Comparison of ENCODE assay signal across 9 cellular contexts in the genomic region with DNA sequence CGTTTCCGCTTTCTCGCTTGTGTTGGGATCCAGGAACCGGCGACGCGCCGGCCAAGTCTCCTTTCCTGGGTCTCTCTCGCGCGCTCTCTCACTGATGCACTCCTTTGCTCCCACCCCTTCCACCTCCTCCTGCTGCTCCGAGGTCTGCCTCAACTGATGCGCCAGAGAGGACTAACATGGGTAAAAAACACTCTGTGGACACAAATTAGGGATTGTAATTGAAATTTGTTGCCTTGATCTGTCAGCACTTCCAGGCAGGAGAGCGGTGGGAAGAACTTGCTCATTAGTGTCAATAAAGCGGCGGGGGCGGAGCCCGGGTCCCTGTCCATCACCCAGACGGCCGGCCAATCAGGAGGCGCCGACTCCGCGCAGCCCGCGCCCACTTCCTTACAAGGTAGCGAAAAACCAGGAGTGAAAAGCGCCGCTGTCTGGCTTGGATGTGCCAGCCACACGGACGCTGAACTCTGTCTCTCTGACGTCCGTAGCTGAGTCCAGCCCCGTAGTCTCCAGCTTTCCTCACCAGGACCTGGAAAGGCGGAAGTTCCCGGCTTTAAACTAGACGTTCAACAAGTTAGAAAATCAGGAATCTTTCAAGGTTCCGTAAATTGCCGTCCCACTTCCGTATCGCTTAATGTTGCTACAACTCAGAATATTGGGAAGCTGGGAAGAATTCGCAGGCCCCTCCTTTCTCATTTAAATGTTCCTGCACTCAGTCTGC. TPM values are rescaled to one million over a fixed set of nuclear protein-coding genes. Genes with fewer than 3 reads are reported as not detected.
DNase-seq lines count a peak whose midpoint lies in the region; ATAC-seq, FAIRE-seq and TF ChIP-seq lines count a peak whose summit lies in the region.
"Had no signal": no experiment of that assay in that cellular context is flagged by ENCODE, and none has a peak within 500 bp of the region (broad histone marks: within the 10 kb centered on the region; RNA-seq: fewer than 3 reads in every experiment).

TSS of gene TBX18 (minus strand) at position 267 of the 718 bp plus-strand sequence. CDS start 417 bp downstream, outside the sequence.

- H3F3A ChIP-seq in PC-3 (ENCODE audit: low read length, unreplicated experiment): no peaks in the 10 kb centered on the region

- no peaks in the 10 kb centered on the region for H3K9me2 ChIP-seq in PC-3 (replicated peaks; ENCODE audit: low read length)

- no peaks in the 10 kb centered on the region for H3K79me2 ChIP-seq in PC-3 (ENCODE audit: low read length)

- BruUV-seq in PC-3 (replicated peaks; lab: Mats Ljungman, UMichigan): no TSS peak

- H3K4me1 ChIP-seq in PC-3 (ENCODE audit: insufficient read depth, low read length): no peaks in the 10 kb centered on the region

- no peak within 1 kb of the TSS for H3K27ac ChIP-seq in PC-3 (ENCODE audit: low read length)

- H3K4me3 ChIP-seq in AG10803 (ENCODE audit: low read length): peak within 1 kb of the TSS; percentile 73
- H3K4me3 ChIP-seq in PC-3 (ENCODE audit: low read length): no peak within 1 kb of the TSS

- peaks cover 56% of the 10 kb centered on the region for H3K27me3 Mint-ChIP-seq in activated CD4-positive, alpha-beta memory T cell treated with anti-CD3 and anti-CD28 coated beads for 36 hours
- peaks cover 98% of the 10 kb centered on the region for H3K27me3 Mint-ChIP-seq in nephron progenitor cell (ENCODE audit: low read depth, poor library complexity)

- intact Hi-C loops in activated CD4-positive, alpha-beta memory T cell treated with anti-CD3 and anti-CD28 coated beads for 36 hours (cut with micrococcal nuclease): no loop called here
- intact Hi-C loops in PC-3 (cut with micrococcal nuclease): no loop called here

- TF ChIP-seq CTCF in AG10803 (conservative IDR thresholded peaks at IDR 0.05; ENCODE audit: low read length) (peak; percentile 13; the same call in 1 of the 2 replicates), nephron progenitor cell (IDR thresholded peaks at IDR 0.05) (no peak), PC-3 (conservative IDR thresholded peaks at IDR 0.05; ENCODE audit: low read depth, low read length) (no peak)

- H3K36me3 ChIP-seq in PC-3 (ENCODE audit: low read depth, low read length): no peaks in the 10 kb centered on the region

- H3K27me3 ChIP-seq in PC-3 (ENCODE audit: low read length): peaks cover 77% of the 10 kb centered on the region

- FAIRE-seq in frontal cortex (lab: Jason Lieb, UNC): no peak
- FAIRE-seq: colon had no signal

- ATAC-seq in PC-3: no peak

- peak within 1 kb of the TSS; percentile 53 for H3K4me3 Mint-ChIP-seq in activated CD4-positive, alpha-beta memory T cell treated with anti-CD3 and anti-CD28 coated beads for 36 hours
- H3K4me3 Mint-ChIP-seq in nephron progenitor cell: peak within 1 kb of the TSS; percentile 91

- H2AFZ ChIP-seq in PC-3 (ENCODE audit: low read length): no peak within 1 kb of the TSS

- H3K4me1 Mint-ChIP-seq in activated CD4-positive, alpha-beta memory T cell treated with anti-CD3 and anti-CD28 coated beads for 36 hours (ENCODE audit: low read depth): peaks cover 8% of the 10 kb centered on the region
- peaks cover 38% of the 10 kb centered on the region for H3K4me1 Mint-ChIP-seq in nephron progenitor cell

- peak; percentile 98 for DNase-seq in AG10803 (ENCODE audit: low read depth)
- DNase-seq in HS-27A (ENCODE audit: low read depth): peak; percentile 45
- peak; percentile 43 for DNase-seq in activated CD4-positive, alpha-beta memory T cell treated with anti-CD3 and anti-CD28 coated beads for 36 hours
- peak; percentile 46 to 59 for DNase-seq in frontal cortex (ENCODE audit: low spot score in 2 of 2)
- peak; percentile 95 for DNase-seq in nephron progenitor cell
- no peak for DNase-seq in PC-3
- DNase-seq in NCI-H748 treated with DMSO at 0.1 percent for 48 hours (lab: John Stamatoyannopoulos, UW): no peak
- DNase-seq in AML-193 (lab: John Stamatoyannopoulos, UW): no peak

- H3K27ac Mint-ChIP-seq in activated CD4-positive, alpha-beta memory T cell treated with anti-CD3 and anti-CD28 coated beads for 36 hours: no peak within 1 kb of the TSS
- peak within 1 kb of the TSS; percentile 46 for H3K27ac Mint-ChIP-seq in nephron progenitor cell

- H4K20me1 ChIP-seq in PC-3 (ENCODE audit: low read length): no peaks in the 10 kb centered on the region

- no peaks in the 10 kb centered on the region for H3K9me3 Mint-ChIP-seq in activated CD4-positive, alpha-beta memory T cell treated with anti-CD3 and anti-CD28 coated beads for 36 hours
- H3K9me3 Mint-ChIP-seq in nephron progenitor cell: no peaks in the 10 kb centered on the region

- H3K36me3 Mint-ChIP-seq in activated CD4-positive, alpha-beta memory T cell treated with anti-CD3 and anti-CD28 coated beads for 36 hours: peaks cover 9% of the 10 kb centered on the region
- H3K36me3 Mint-ChIP-seq in nephron progenitor cell (ENCODE audit: low read depth): no peaks in the 10 kb centered on the region

- POLR2A ChIA-PET in activated CD4-positive, alpha-beta memory T cell treated with anti-CD3 and anti-CD28 coated beads for 36 hours (lab: Charles Lee): no interaction called here
- POLR2A ChIA-PET in PC-3 (lab: Charles Lee; ENCODE audit: unreplicated experiment): no interaction called here

- H3K9ac ChIP-seq in PC-3 (ENCODE audit: low read length): no peak within 1 kb of the TSS

- H3K4me2 ChIP-seq in PC-3 (ENCODE audit: low read length): no peak within 1 kb of the TSS

- CTCF ChIA-PET in activated CD4-positive, alpha-beta memory T cell treated with anti-CD3 and anti-CD28 coated beads for 36 hours (lab: Charles Lee): no interaction called here
- CTCF ChIA-PET in PC-3 (lab: Charles Lee): no interaction called here

- H3K9me3 ChIP-seq in PC-3 (ENCODE audit: low read length): no peaks in the 10 kb centered on the region

RNA-seq across cellular contexts. Expression of gene TBX18, which starts in this region (rescaled TPM):
- not detected for total RNA-seq in activated CD4-positive, alpha-beta memory T cell treated with anti-CD3 and anti-CD28 coated beads for 36 hours
- 6.5 TPM for total RNA-seq in frontal cortex
- not detected in 2 replicates for total RNA-seq in PC-3 (2014; rRNA removed)

Comparison
In these comparisons a context has a peak if more than half of its experiments do, and no peak if none do; other contexts are left out.
1. Peak in DNase-seq in activated CD4-positive, alpha-beta memory T cell treated with anti-CD3 and anti-CD28 coated beads for 36 hours; RNA of the gene not detected or under 1 TPM.
2. DNase-seq: peak in AG10803 (single experiment), HS-27A (single experiment), frontal cortex (2 of 2) and nephron progenitor cell (single experiment); none in PC-3 (single experiment), NCI-H748 treated with DMSO at 0.1 percent for 48 hours (single experiment) and AML-193 (0 of 2).